Comparison of ENCODE assay signal across 20 cellular contexts in genomic region chr5:2148312-2149195, GRCh38.
DNase-seq lines count a peak whose midpoint lies in the region; ATAC-seq and TF ChIP-seq lines count a peak whose summit lies in the region.
"Had no signal": no experiment of that assay in that cellular context is flagged by ENCODE, and none has a peak within 500 bp of the region (broad histone marks: within the 10 kb centered on the region; RNA-seq: fewer than 3 reads in every experiment).

No MANE protein-coding gene starts in this region.

- peaks cover 14% of the 10 kb centered on the region for H3K4me1 ChIP-seq in OCI-LY3 (ENCODE audit: low read length)
- H3K4me1 ChIP-seq: body of pancreas, transverse colon had no signal

- H4K20me1 ChIP-seq in OCI-LY3 (ENCODE audit: insufficient read depth, low read length) = no peaks in the 10 kb centered on the region; the same call in 1 of the 2 replicates

- H3K4me1 Mint-ChIP-seq in natural killer cell treated with Interleukin-12 subunit alpha and Interleukin-12 subunit beta and Interleukin-15 and Interleukin-18, amount 100 ng/mL, for 72 hours (ENCODE audit: low read depth in 2 of 2) = peaks cover 0 to 5% of the 10 kb centered on the region in 2 donors
- H3K4me1 Mint-ChIP-seq: activated naive CD8-positive, alpha-beta T cell treated with anti-CD3 and anti-CD28 coated beads for 36 hours had no signal

- DNase-seq in natural killer cell treated with Interleukin-12 subunit alpha and Interleukin-12 subunit beta and Interleukin-15 and Interleukin-18, amount 100 ng/mL, for 72 hours (ENCODE audit: low spot score) = peak; percentile 47
- DNase-seq in NCI-H774 (lab: John Stamatoyannopoulos, UW) (no peak), HPDE6-E6E7 (ENCODE audit: extremely low spot score) (no peak)
- DNase-seq: activated naive CD8-positive, alpha-beta T cell treated with anti-CD3 and anti-CD28 coated beads for 36 hours; body of pancreas; CD4-positive, alpha-beta T cell; foreskin melanocyte; IMR-90; left cardiac atrium; NCI-H187; SIG-M5; stimulated activated naive CD4-positive, alpha-beta T cell; transverse colon had no signal

- H3K9me3 Mint-ChIP-seq in natural killer cell treated with Interleukin-12 subunit alpha and Interleukin-12 subunit beta and Interleukin-15 and Interleukin-18, amount 100 ng/mL, for 72 hours = no peaks in the 10 kb centered on the region
- H3K9me3 Mint-ChIP-seq: activated naive CD8-positive, alpha-beta T cell treated with anti-CD3 and anti-CD28 coated beads for 36 hours; CD4-positive, alpha-beta T cell; mesothelial cell of epicardium had no signal

- TF ChIP-seq CTCF in OCI-LY3 (IDR thresholded peaks at IDR 0.05; ENCODE audit: low read depth, low read length) = no peak

- no peaks in the 10 kb centered on the region for H3K36me3 ChIP-seq in OCI-LY3 (replicated peaks; ENCODE audit: low read depth, low read length)
- H3K36me3 ChIP-seq: transverse colon had no signal

- no peaks in the 10 kb centered on the region for H3K36me3 Mint-ChIP-seq in natural killer cell treated with Interleukin-12 subunit alpha and Interleukin-12 subunit beta and Interleukin-15 and Interleukin-18, amount 100 ng/mL, for 72 hours
- H3K36me3 Mint-ChIP-seq: activated naive CD8-positive, alpha-beta T cell treated with anti-CD3 and anti-CD28 coated beads for 36 hours; mesothelial cell of epicardium had no signal

- no peaks in the 10 kb centered on the region for H3K27me3 Mint-ChIP-seq in natural killer cell treated with Interleukin-12 subunit alpha and Interleukin-12 subunit beta and Interleukin-15 and Interleukin-18, amount 100 ng/mL, for 72 hours

- ATAC-seq in GM18498 (IDR thresholded peaks at IDR 0.05; ENCODE audit: unreplicated experiment) (peak; percentile 19), GM19025 (IDR thresholded peaks at IDR 0.05; ENCODE audit: low read depth, unreplicated experiment) (peak; percentile 30), HG03196 (IDR thresholded peaks at IDR 0.05; ENCODE audit: unreplicated experiment) (no peak), GM19467 (IDR thresholded peaks at IDR 0.05; ENCODE audit: unreplicated experiment) (no peak)
- ATAC-seq in natural killer cell treated with Interleukin-12 subunit alpha and Interleukin-12 subunit beta and Interleukin-15 and Interleukin-18, amount 100 ng/mL, for 72 hours = peak; percentile 4 to 50
- ATAC-seq: body of pancreas, left cardiac atrium had no signal

- H3K27ac ChIP-seq in OCI-LY3 (ENCODE audit: low read length) = no peak overlapping the region
- H3K27ac ChIP-seq: body of pancreas, transverse colon had no signal

- H3K79me2 ChIP-seq in OCI-LY3 (ENCODE audit: low read length) = no peaks in the 10 kb centered on the region

- H3K4me3 Mint-ChIP-seq in natural killer cell treated with Interleukin-12 subunit alpha and Interleukin-12 subunit beta and Interleukin-15 and Interleukin-18, amount 100 ng/mL, for 72 hours = no peak overlapping the region
- H3K4me3 Mint-ChIP-seq: activated CD8-positive, alpha-beta T cell treated with anti-CD3 and anti-CD28 coated beads for 36 hours; activated naive CD8-positive, alpha-beta T cell treated with anti-CD3 and anti-CD28 coated beads for 36 hours; CD4-positive, alpha-beta T cell; mesothelial cell of epicardium had no signal

- no peak overlapping the region for H3K27ac Mint-ChIP-seq in natural killer cell treated with Interleukin-12 subunit alpha and Interleukin-12 subunit beta and Interleukin-15 and Interleukin-18, amount 100 ng/mL, for 72 hours
- H3K27ac Mint-ChIP-seq: activated CD8-positive, alpha-beta T cell treated with anti-CD3 and anti-CD28 coated beads for 36 hours; activated naive CD8-positive, alpha-beta T cell treated with anti-CD3 and anti-CD28 coated beads for 36 hours; CD4-positive, alpha-beta T cell; mesothelial cell of epicardium had no signal

- no peak overlapping the region for H3K9ac ChIP-seq in OCI-LY3 (ENCODE audit: low read length)

- peak overlapping the region; percentile 63 for H3K4me2 ChIP-seq in OCI-LY3 (ENCODE audit: low read length)

- peak overlapping the region; percentile 61 for H3K4me3 ChIP-seq in OCI-LY3 (ENCODE audit: low read length)
- H3K4me3 ChIP-seq: body of pancreas, transverse colon had no signal

- H2AFZ ChIP-seq in OCI-LY3 (ENCODE audit: low read depth, low read length) = no peak overlapping the region

- 0 out of 2 replicates have a peak, but pooled peaks cover 5% of the 10 kb centered on the region for H3K27me3 ChIP-seq in OCI-LY3 (ENCODE audit: low read depth, low read length)
- H3K27me3 ChIP-seq: body of pancreas, transverse colon had no signal

- no peaks in the 10 kb centered on the region for H3K9me3 ChIP-seq in OCI-LY3 (ENCODE audit: insufficient read depth, low read length)
- H3K9me3 ChIP-seq: body of pancreas, transverse colon had no signal

Comparison
In these comparisons a context has a peak if more than half of its experiments do, and no peak if none do; other contexts are left out.
1. ATAC-seq: peak in GM18498 (single experiment), GM19025 (single experiment) and natural killer cell treated with Interleukin-12 subunit alpha and Interleukin-12 subunit beta and Interleukin-15 and Interleukin-18, amount 100 ng/mL, for 72 hours (2 of 2); none in HG03196 (single experiment) and GM19467 (single experiment).